Comparison of ENCODE assay signal across 31 cellular contexts in genomic region chr19:53600217-53600616, GRCh38. TPM values are rescaled to one million over a fixed set of nuclear protein-coding genes. Genes with fewer than 3 reads are reported as not detected.
"Had no signal": no experiment of that assay in that cellular context is flagged by ENCODE, and none has a peak within 500 bp of the region (broad histone marks: within the 10 kb centered on the region; RNA-seq: fewer than 3 reads in every experiment).

No MANE protein-coding gene starts in this region.

- H3K27me3 Mint-ChIP-seq: activated naive CD8-positive, alpha-beta T cell treated with anti-CD3 and anti-CD28 coated beads for 36 hours; stimulated activated memory B cell treated with anti-CD40 and anti-IgM and Interleukin-4, amounts not matched to agents 10 μg/mL and 1 μg/mL and 100 μg/mL, for 72 hours; stimulated activated naive CD8-positive, alpha-beta T cell treated with anti-CD3 and anti-CD28 coated beads, Interleukin-15, amount 100 ng/mL, for 72 hours had no signal

- H3K4me1 Mint-ChIP-seq: activated naive CD8-positive, alpha-beta T cell treated with anti-CD3 and anti-CD28 coated beads for 36 hours; nephron; stimulated activated memory B cell treated with anti-CD40 and anti-IgM and Interleukin-4, amounts not matched to agents 10 μg/mL and 1 μg/mL and 100 μg/mL, for 72 hours; stimulated activated naive CD8-positive, alpha-beta T cell treated with anti-CD3 and anti-CD28 coated beads, Interleukin-15, amount 100 ng/mL, for 72 hours had no signal

- H3K36me3 ChIP-seq: adrenal gland, colonic mucosa, sigmoid colon, thyroid gland had no signal

- ATAC-seq: body of pancreas; effector memory CD8-positive, alpha-beta T cell; esophagus mucosa; stimulated activated memory B cell treated with anti-CD40 and anti-IgM and Interleukin-4, amounts not matched to agents 10 μg/mL and 1 μg/mL and 100 μg/mL, for 72 hours; stimulated activated naive CD8-positive, alpha-beta T cell treated with anti-CD3 and anti-CD28 coated beads, Interleukin-15, amount 100 ng/mL, for 72 hours had no signal

- H3K9me3 Mint-ChIP-seq: activated naive CD8-positive, alpha-beta T cell treated with anti-CD3 and anti-CD28 coated beads for 36 hours; nephron had no signal

- H3K4me3 Mint-ChIP-seq: activated naive CD4-positive, alpha-beta T cell treated with anti-CD3 and anti-CD28 coated beads for 36 hours; activated naive CD8-positive, alpha-beta T cell treated with anti-CD3 and anti-CD28 coated beads for 36 hours; activated T-helper 1 cell treated with anti-CD3 and anti-CD28 coated beads, Interleukin-12 subunit alpha, Interleukin-12 subunit beta, Interleukin-2, Interleukin-4 antibody, amounts not matched to agents 30 ng/mL and 10 ng/mL and 1 ng/mL, durations not matched to agents 14 hours and 24 hours and 36 hours; effector memory CD8-positive, alpha-beta T cell; nephron; stimulated activated memory B cell treated with anti-CD40 and anti-IgM and Interleukin-4, amounts not matched to agents 10 μg/mL and 1 μg/mL and 100 μg/mL, for 72 hours; stimulated activated naive CD8-positive, alpha-beta T cell treated with anti-CD3 and anti-CD28 coated beads, Interleukin-15, amount 100 ng/mL, for 72 hours; T-helper 2 cell treated with Interferon-gamma antibody and Interleukin-4, amounts not matched to agents 5 μg/mL and 100 μg/mL, for 36 hours had no signal

- H3K27ac ChIP-seq: adrenal gland, body of pancreas, colonic mucosa, sigmoid colon, thyroid gland had no signal

- H3K36me3 Mint-ChIP-seq: activated naive CD8-positive, alpha-beta T cell treated with anti-CD3 and anti-CD28 coated beads for 36 hours; stimulated activated memory B cell treated with anti-CD40 and anti-IgM and Interleukin-4, amounts not matched to agents 10 μg/mL and 1 μg/mL and 100 μg/mL, for 72 hours had no signal

- H3K9me3 ChIP-seq: adrenal gland, body of pancreas, colonic mucosa, sigmoid colon, thyroid gland had no signal

- H3K27me3 ChIP-seq: adrenal gland, body of pancreas, colonic mucosa, thyroid gland had no signal

- H3K4me3 ChIP-seq: adrenal gland, body of pancreas, colonic mucosa, sigmoid colon, smooth muscle cell, thyroid gland had no signal

- DNase-seq: activated CD4-positive, alpha-beta T cell treated with anti-CD3 and anti-CD28 coated beads for 4 hours; activated CD4-positive, alpha-beta T cell treated with anti-CD3 and anti-CD28 coated beads, Interleukin-2, amount 50 U/mL, for 4 hours; activated effector memory CD4-positive, alpha-beta T cell treated with anti-CD3 and anti-CD28 coated beads, Interleukin-2, amount 50 U/mL, for 16 hours; activated naive CD4-positive, alpha-beta T cell treated with anti-CD3 and anti-CD28 coated beads for 36 hours; activated naive CD8-positive, alpha-beta T cell treated with anti-CD3 and anti-CD28 coated beads for 36 hours; adrenal gland; aorta; body of pancreas; cerebellar nuclear complex; colonic mucosa; effector memory CD8-positive, alpha-beta T cell; foreskin fibroblast; retina; sigmoid colon; stimulated activated CD4-positive, alpha-beta T cell treated with anti-CD3 and anti-CD28 coated beads, Interleukin-1b, Interleukin-23, amount 100 ng/mL, for 48 hours; stimulated activated CD4-positive, alpha-beta T cell treated with anti-CD3 and anti-CD28 coated beads, Interleukin-4, amount 100 ng/mL, for 4 hours; stimulated activated CD8-positive, alpha-beta memory T cell treated with anti-CD3 and anti-CD28 coated beads, Interleukin-4, amount 100 ng/mL, for 48 hours; stimulated activated naive CD8-positive, alpha-beta T cell treated with anti-CD3 and anti-CD28 coated beads, Interleukin-15, amount 100 ng/mL, for 72 hours; T-helper 1 cell; thyroid gland had no signal

- H3K4me1 ChIP-seq: adrenal gland, body of pancreas, colonic mucosa, sigmoid colon had no signal

- H3K27ac Mint-ChIP-seq: activated naive CD4-positive, alpha-beta T cell treated with anti-CD3 and anti-CD28 coated beads for 36 hours; activated naive CD8-positive, alpha-beta T cell treated with anti-CD3 and anti-CD28 coated beads for 36 hours; activated T-helper 1 cell treated with anti-CD3 and anti-CD28 coated beads, Interleukin-12 subunit alpha, Interleukin-12 subunit beta, Interleukin-2, Interleukin-4 antibody, amounts not matched to agents 30 ng/mL and 10 ng/mL and 1 ng/mL, durations not matched to agents 14 hours and 24 hours and 36 hours; effector memory CD8-positive, alpha-beta T cell; nephron; stimulated activated memory B cell treated with anti-CD40 and anti-IgM and Interleukin-4, amounts not matched to agents 10 μg/mL and 1 μg/mL and 100 μg/mL, for 72 hours; stimulated activated naive CD8-positive, alpha-beta T cell treated with anti-CD3 and anti-CD28 coated beads, Interleukin-15, amount 100 ng/mL, for 72 hours; T-helper 2 cell treated with Interferon-gamma antibody and Interleukin-4, amounts not matched to agents 5 μg/mL and 100 μg/mL, for 36 hours had no signal

RNA-seq across cellular contexts. Expression of gene DPRX, which starts 31.6 kb away (rescaled TPM):
- total RNA-seq: activated naive CD4-positive, alpha-beta T cell treated with anti-CD3 and anti-CD28 coated beads for 36 hours; activated naive CD8-positive, alpha-beta T cell treated with anti-CD3 and anti-CD28 coated beads for 36 hours; activated T-helper 1 cell treated with anti-CD3 and anti-CD28 coated beads, Interleukin-12 subunit alpha, Interleukin-12 subunit beta, Interleukin-2, Interleukin-4 antibody, amounts not matched to agents 30 ng/mL and 10 ng/mL and 1 ng/mL, durations not matched to agents 14 hours and 24 hours and 36 hours; adrenal gland; aorta; body of pancreas; colonic mucosa; esophagus mucosa; liver; mucosa of gallbladder; osteoblast; posterior vena cava; sigmoid colon; smooth muscle cell; thyroid gland; urinary bladder had no signal
- polyA plus RNA-seq: adrenal gland, aorta, liver, sigmoid colon, smooth muscle cell, urinary bladder had no signal
